Comparison of ENCODE assay signal across 23 cellular contexts in genomic region chr3:99931059-99931458, GRCh38.
DNase-seq lines count a peak whose midpoint lies in the region; ATAC-seq, FAIRE-seq and TF ChIP-seq lines count a peak whose summit lies in the region.
"Had no signal": no experiment of that assay in that cellular context is flagged by ENCODE, and none has a peak within 500 bp of the region (broad histone marks: within the 10 kb centered on the region; RNA-seq: fewer than 3 reads in every experiment).

No MANE protein-coding gene starts in this region.

- H3K9me3 ChIP-seq in GM12878 (replicated peaks; ENCODE audit: control insufficient read depth, insufficient read depth, low read length) (no peaks in the 10 kb centered on the region), muscle layer of colon (ENCODE audit: low read length) (no peaks in the 10 kb centered on the region), tibial nerve (no peaks in the 10 kb centered on the region), neuronal stem cell (replicated peaks in 1 of 2; ENCODE audit: control insufficient read depth in 2 of 2, insufficient read depth in 1 of 2, low read depth in 1 of 2, low read length in 2 of 2) (no peaks in the 10 kb centered on the region)
- H3K9me3 ChIP-seq: SJSA1, testis had no signal

- no TSS peak for BruUV-seq in GM12878 (replicated peaks; lab: Mats Ljungman, UMichigan)

- TF ChIP-seq EP300 in GM12878 (IDR thresholded peaks at IDR 0.05; ENCODE audit: borderline replicate concordance in 1 of 2, control insufficient read depth in 1 of 2, low read depth in 2 of 2, low read length in 2 of 2): no peak
- TF ChIP-seq EP300 in tibial nerve (IDR thresholded peaks at IDR 0.05): no peak

- H2BK15ac ChIP-seq in neuronal stem cell (ENCODE audit: low read length): no peak overlapping the region

- H3K18ac ChIP-seq in neuronal stem cell (ENCODE audit: low read length): no peak overlapping the region

- in situ Hi-C loops in GM12878 (cut with MboI): no loop called here

- H2AFZ ChIP-seq in GM12878 (ENCODE audit: control insufficient read depth, low read depth, low read length) (no peak overlapping the region), neuronal stem cell (ENCODE audit: low read length) (no peak overlapping the region)

- no peak overlapping the region for H4K91ac ChIP-seq in neuronal stem cell (ENCODE audit: low read depth, low read length, poor library complexity)

- TF ChIP-seq CTCF in GM12878 (IDR thresholded peaks at IDR 0.05 in 2 of 3, conservative IDR thresholded peaks at IDR 0.05 in 1 of 3; ENCODE audit: control insufficient read depth in 2 of 3, extremely low read depth in 1 of 3, insufficient read depth in 1 of 3, low read depth in 3 of 3, low read length in 3 of 3): no peak
- no peak for TF ChIP-seq CTCF in tibial nerve (IDR thresholded peaks at IDR 0.05)

- no peak overlapping the region for H2BK5ac ChIP-seq in neuronal stem cell (ENCODE audit: low read length)

- no peak for FAIRE-seq in GM12878 (lab: Jason Lieb, UNC)
- FAIRE-seq: GM18507 had no signal

- peaks cover 2% of the 10 kb centered on the region for H3K79me1 ChIP-seq in neuronal stem cell (ENCODE audit: low read depth, low read length)

- H3K14ac ChIP-seq in neuronal stem cell (ENCODE audit: low read length): no peak overlapping the region

- TF ChIP-seq POLR2A in GM12878 (IDR thresholded peaks at IDR 0.05; ENCODE audit: low read depth, low read length): no peak
- no peak for TF ChIP-seq POLR2A in tibial nerve (IDR thresholded peaks at IDR 0.05)

- H3K27ac ChIP-seq in GM12878 (ENCODE audit: control insufficient read depth, insufficient read depth) (no peak overlapping the region), muscle layer of colon (ENCODE audit: low read depth, low read length) (peak overlapping the region; percentile 79), tibial nerve (peak overlapping the region in 3 of 4 donors; percentile 34 to 80 (median 76)), neuronal stem cell (replicated peaks; ENCODE audit: low read length) (no peak overlapping the region)
- H3K27ac ChIP-seq: SJSA1, testis had no signal

- no peaks in the 10 kb centered on the region for H4K20me1 ChIP-seq in GM12878 (ENCODE audit: control insufficient read depth, insufficient read depth)

- no peak overlapping the region for H2AK5ac ChIP-seq in neuronal stem cell (ENCODE audit: low read depth, low read length)

- H3K79me2 ChIP-seq in GM12878 (ENCODE audit: control insufficient read depth, insufficient read depth, low read length): no peaks in the 10 kb centered on the region

- H3K4me2 ChIP-seq in GM12878 (ENCODE audit: control insufficient read depth, insufficient read depth) (no peak overlapping the region), neuronal stem cell (ENCODE audit: insufficient read depth, low read length, poor library complexity, severe bottlenecking) (no peak overlapping the region)

- no peak overlapping the region for H4K8ac ChIP-seq in neuronal stem cell (ENCODE audit: low read depth, low read length)

- SMC1A ChIA-PET in GM12878 (lab: Charles Lee; ENCODE audit: uncharacterized antibody, unreplicated experiment): no interaction called here

- ATAC-seq in GM12878 (no peak), GM21423 (IDR thresholded peaks at IDR 0.05; ENCODE audit: unreplicated experiment) (no peak)
- ATAC-seq: effector memory CD8-positive, alpha-beta T cell; stimulated activated memory B cell treated with anti-CD40 and anti-IgM and Interleukin-4, amounts not matched to agents 10 μg/mL and 1 μg/mL and 100 μg/mL, for 72 hours had no signal

- no peak overlapping the region for H3K23ac ChIP-seq in neuronal stem cell (ENCODE audit: low read depth, low read length, poor library complexity)

- intact Hi-C loops in GM12878 (cut with micrococcal nuclease; ENCODE audit: unreplicated experiment): no loop called here

- no peak overlapping the region for H3K9ac ChIP-seq in GM12878 (ENCODE audit: control insufficient read depth, insufficient read depth, low read length)
- H3K9ac ChIP-seq in muscle layer of colon (ENCODE audit: low read length): no peak overlapping the region
- no peak overlapping the region for H3K9ac ChIP-seq in neuronal stem cell (ENCODE audit: low read depth, low read length, poor library complexity)

- TF ChIP-seq RAD21 in GM12878 (IDR thresholded peaks at IDR 0.05; ENCODE audit: insufficient read depth, low read depth, low read length): no peak

- no peak overlapping the region for H2BK12ac ChIP-seq in neuronal stem cell (ENCODE audit: low read length)

- DNase-seq in NCI-H146 (lab: John Stamatoyannopoulos, UW): peak; percentile 21
- DNase-seq in NCI-H146 treated with DMSO at 0.1 percent for 48 hours (lab: John Stamatoyannopoulos, UW; ENCODE audit: unreplicated experiment): no peak
- no peak for DNase-seq in GM12878 (ENCODE audit: low read depth, low spot score)
- DNase-seq in tibial nerve (ENCODE audit: low spot score in 2 of 2): no peak
- DNase-seq in hepatic stellate cell (ENCODE audit: low spot score): no peak
- DNase-seq in neuronal stem cell (ENCODE audit: low spot score): no peak
- DNase-seq: 8988T; activated CD8-positive, alpha-beta memory T cell treated with anti-CD3 and anti-CD28 coated beads for 24 hours; activated gamma-delta T cell; activated T-cell treated with anti-CD3 and anti-CD28 coated beads, Interleukin-2, amount 50 U/mL, for 1 hour; CD4-positive, alpha-beta memory T cell; effector memory CD8-positive, alpha-beta T cell; GDM1; GOT3; NCI-H1105 treated with DMSO at 0.1 percent for 48 hours; nucleus accumbens; stimulated activated CD4-positive, alpha-beta T cell treated with anti-CD3 and anti-CD28 coated beads, Interleukin-4, amount 100 ng/mL, for 1 hour; testis had no signal

- CTCF ChIA-PET in GM12878 (lab: Yijun Ruan, JAX): no interaction called here

- H3K4me3 ChIP-seq in GM12878 (no peak overlapping the region), muscle layer of colon (ENCODE audit: low read depth in 1 of 2, low read length in 2 of 2) (no peak overlapping the region), tibial nerve (no peak overlapping the region), neuronal stem cell (ENCODE audit: low read length in 2 of 2) (no peak overlapping the region)
- H3K4me3 ChIP-seq: SJSA1, testis had no signal

- no peak overlapping the region for H2BK120ac ChIP-seq in neuronal stem cell (ENCODE audit: low read depth, low read length)

- H3K36me3 ChIP-seq in GM12878 (ENCODE audit: control insufficient read depth in 2 of 2, insufficient read depth in 2 of 2, low read length in 1 of 2) (no peaks in the 10 kb centered on the region; a peak in 1 of 4 replicates), muscle layer of colon (ENCODE audit: insufficient read depth, low read length) (no peaks in the 10 kb centered on the region), tibial nerve (no peaks in the 10 kb centered on the region), neuronal stem cell (replicated peaks in 1 of 2; ENCODE audit: control insufficient read depth in 2 of 2, insufficient read depth in 2 of 2, low read length in 2 of 2) (no peaks in the 10 kb centered on the region)
- H3K36me3 ChIP-seq: SJSA1 had no signal

- 100% methylated on average over 1 of the region's 1 CpG for WGBS in GM12878 (ENCODE audit: insufficient coverage, insufficient replicate concordance, low lambda C conversion rate, missing lambda C conversion rate)
- 36 to 69% methylated on average over 1 of the region's 1 CpG for WGBS in tibial nerve, 2 donors
- WGBS in neuronal stem cell (ENCODE audit: extremely low coverage in 2 of 2, insufficient read length in 2 of 2, insufficient replicate concordance in 1 of 2), 2 donors: no CpG with 5 or more reads among the region's 1 CpG

- POLR2A ChIA-PET in GM12878 (lab: Charles Lee): no interaction called here

- RAD21 ChIA-PET in GM12878 (lab: Charles Lee; ENCODE audit: unreplicated experiment): no interaction called here

- no peaks in the 10 kb centered on the region for H3K27me3 ChIP-seq in GM12878 (replicated peaks in 1 of 2; ENCODE audit: control insufficient read depth in 2 of 2, insufficient read depth in 2 of 2, low read length in 1 of 2)
- H3K27me3 ChIP-seq in muscle layer of colon (ENCODE audit: control insufficient read depth in 1 of 2, insufficient read depth in 2 of 2, low read length in 2 of 2): no peaks in the 10 kb centered on the region
- no peaks in the 10 kb centered on the region for H3K27me3 ChIP-seq in tibial nerve
- H3K27me3 ChIP-seq in neuronal stem cell (ENCODE audit: control insufficient read depth in 3 of 3, insufficient read depth in 3 of 3, low read depth in 1 of 3, low read length in 3 of 3): no peaks in the 10 kb centered on the region
- H3K27me3 ChIP-seq: SJSA1, testis had no signal

- H3K4ac ChIP-seq in neuronal stem cell (ENCODE audit: low read length): no peak overlapping the region

- H3K4me1 ChIP-seq in GM12878 (ENCODE audit: control insufficient read depth, insufficient read depth, low read length): no peaks in the 10 kb centered on the region
- peaks cover 52% of the 10 kb centered on the region for H3K4me1 ChIP-seq in muscle layer of colon (ENCODE audit: insufficient read depth, low read length)
- peaks cover 0 to 51% (median 18%) of the 10 kb centered on the region in 4 donors for H3K4me1 ChIP-seq in tibial nerve
- peaks cover 19 to 25% of the 10 kb centered on the region in 2 donors for H3K4me1 ChIP-seq in neuronal stem cell (ENCODE audit: control insufficient read depth in 2 of 2, insufficient read depth in 1 of 2, low read depth in 1 of 2, low read length in 2 of 2)

TF ChIP-seq in GM12878, 131 proteins besides CTCF, POLR2A, EP300 and RAD21:
- peak; percentile 44; the same call in 1 of the 2 replicates for TF ChIP-seq SPI1 (IDR thresholded peaks at IDR 0.05; ENCODE audit: borderline replicate concordance, insufficient read depth, low read depth, low read length)
- no peak for TF ChIP-seq IRF4 (IDR thresholded peaks at IDR 0.05; ENCODE audit: low read depth, low read length)

Comparison
In these comparisons a context has a peak if more than half of its experiments do, and no peak if none do; other contexts are left out.
1. H3K27ac ChIP-seq: peak in muscle layer of colon (single experiment) and tibial nerve (3 of 4); none in GM12878 (single experiment) and neuronal stem cell (single experiment).